In the genomic region with DNA sequence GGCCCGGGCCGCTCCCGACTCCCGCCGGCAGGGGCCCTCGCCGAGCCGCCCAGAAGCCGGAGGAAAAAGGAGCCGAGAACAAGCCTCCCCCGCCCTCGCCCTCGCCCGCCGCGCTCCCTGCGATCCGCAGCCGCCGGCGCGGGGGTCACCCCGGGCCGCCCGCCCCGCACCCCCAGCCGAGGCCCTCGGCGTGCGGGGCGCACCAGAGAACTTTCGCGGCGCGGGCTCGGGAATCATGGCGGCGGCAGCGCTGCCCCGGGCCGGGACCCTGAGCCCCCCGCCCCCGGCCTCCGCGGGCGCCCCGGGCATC, we compare ENCODE assay signal across 8 cellular contexts. TPM values are rescaled to one million over a fixed set of nuclear protein-coding genes. Genes with fewer than 3 reads are reported as not detected.
A peak's percentile ranks its signal among the peaks of the same experiment; 100 is the strongest.
DNase-seq lines count a peak whose midpoint lies in the region; ATAC-seq and TF ChIP-seq lines count a peak whose summit lies in the region.

No MANE protein-coding gene starts in this region.

- H4K20me1 ChIP-seq in osteoblast (ENCODE audit: insufficient read depth, low read length) = peaks cover 26% of the 10 kb centered on the region

- H3K27me3 ChIP-seq in osteoblast (ENCODE audit: insufficient read depth, low read length) (no peaks in the 10 kb centered on the region), thyroid gland (no peaks in the 10 kb centered on the region)

- peak; percentile 65 for DNase-seq in HK-2 (ENCODE audit: unreplicated experiment)
- peak; percentile 82 for DNase-seq in RPMI8226
- peak; percentile 90 for DNase-seq in activated effector memory CD4-positive, alpha-beta T cell treated with anti-CD3 and anti-CD28 coated beads, Interleukin-2, amount 50 U/mL, for 16 hours
- peak; percentile 85 for DNase-seq in germinal center (ENCODE audit: low spot score)
- peak; percentile 99 for DNase-seq in osteoblast (ENCODE audit: insufficient read length, low spot score, missing footprints)
- peak; percentile 67 to 75 for DNase-seq in thyroid gland

- H3K4me3 ChIP-seq in osteoblast (ENCODE audit: insufficient read depth, low read length) (peak overlapping the region; percentile 91), thyroid gland (replicated peaks in 1 of 3) (peak overlapping the region in 1 of 3 donors; percentile 68)

- H3K4me2 ChIP-seq in osteoblast (ENCODE audit: insufficient read depth, low read length) = no peak overlapping the region

- TF ChIP-seq POLR2A in thyroid gland (IDR thresholded peaks at IDR 0.05) = no peak

- H3K79me2 ChIP-seq in osteoblast (ENCODE audit: insufficient read depth, low read length) = peaks cover 48% of the 10 kb centered on the region

- ATAC-seq in GM19372 (IDR thresholded peaks at IDR 0.05; ENCODE audit: low read depth, unreplicated experiment) = peak; percentile 63

- H3K27ac ChIP-seq in C4-2B (peak overlapping the region; percentile 88), osteoblast (ENCODE audit: low read depth, low read length) (no peak overlapping the region), thyroid gland (no peak overlapping the region)

- no peaks in the 10 kb centered on the region for H3K9me3 ChIP-seq in osteoblast (ENCODE audit: low read depth, low read length)
- no peaks in the 10 kb centered on the region for H3K9me3 ChIP-seq in thyroid gland

- H3K4me1 ChIP-seq in osteoblast (ENCODE audit: insufficient read depth, low read length) = peaks cover 16% of the 10 kb centered on the region
- H3K4me1 ChIP-seq in thyroid gland = peaks cover 19 to 21% of the 10 kb centered on the region in 2 donors

- intact Hi-C loops in thyroid gland (cut with DNase I) = no loop called here

- H3K36me3 ChIP-seq in osteoblast (ENCODE audit: insufficient read depth, low read length) = peaks cover 10% of the 10 kb centered on the region
- no peaks in the 10 kb centered on the region for H3K36me3 ChIP-seq in thyroid gland

- WGBS in thyroid gland, 2 donors = no CpG with 5 or more reads among the region's 47 CpGs

- H2AFZ ChIP-seq in osteoblast (ENCODE audit: low read length) = no peak overlapping the region

- TF ChIP-seq CTCF in C4-2B (conservative IDR thresholded peaks at IDR 0.05) (peak; percentile 87), osteoblast (IDR thresholded peaks at IDR 0.05; ENCODE audit: extremely low read depth, low read depth, low read length) (peak; percentile 9), thyroid gland (IDR thresholded peaks at IDR 0.05) (peak in 3 of 6 experiments; percentile 58 to 80 (median 74))

RNA-seq across cellular contexts. Expression of gene CDK2AP1, which starts 0.5 kb away (rescaled TPM):
- total RNA-seq in osteoblast (209 and 226 TPM in 2 replicates), thyroid gland (10 to 100 TPM; 53.0 to 94.5 (median 68.5) TPM)

RNA-seq across cellular contexts. Expression of gene MTRFR, which starts 37.9 kb away (rescaled TPM):
- total RNA-seq in osteoblast (10.9 and 16.3 TPM in 2 replicates), thyroid gland (10 to 100 TPM; 14.4 to 17.9 (median 16.2) TPM)

RNA-seq across cellular contexts. Expression of gene MPHOSPH9, which starts 38.2 kb away (rescaled TPM):
- 42.7 and 43.6 TPM in 2 replicates for total RNA-seq in osteoblast
- 10 to 100 TPM; 21.6 to 53.6 (median 39.1) TPM for total RNA-seq in thyroid gland
